ENCODE assay signal across 8 cellular contexts in the genomic region with DNA sequence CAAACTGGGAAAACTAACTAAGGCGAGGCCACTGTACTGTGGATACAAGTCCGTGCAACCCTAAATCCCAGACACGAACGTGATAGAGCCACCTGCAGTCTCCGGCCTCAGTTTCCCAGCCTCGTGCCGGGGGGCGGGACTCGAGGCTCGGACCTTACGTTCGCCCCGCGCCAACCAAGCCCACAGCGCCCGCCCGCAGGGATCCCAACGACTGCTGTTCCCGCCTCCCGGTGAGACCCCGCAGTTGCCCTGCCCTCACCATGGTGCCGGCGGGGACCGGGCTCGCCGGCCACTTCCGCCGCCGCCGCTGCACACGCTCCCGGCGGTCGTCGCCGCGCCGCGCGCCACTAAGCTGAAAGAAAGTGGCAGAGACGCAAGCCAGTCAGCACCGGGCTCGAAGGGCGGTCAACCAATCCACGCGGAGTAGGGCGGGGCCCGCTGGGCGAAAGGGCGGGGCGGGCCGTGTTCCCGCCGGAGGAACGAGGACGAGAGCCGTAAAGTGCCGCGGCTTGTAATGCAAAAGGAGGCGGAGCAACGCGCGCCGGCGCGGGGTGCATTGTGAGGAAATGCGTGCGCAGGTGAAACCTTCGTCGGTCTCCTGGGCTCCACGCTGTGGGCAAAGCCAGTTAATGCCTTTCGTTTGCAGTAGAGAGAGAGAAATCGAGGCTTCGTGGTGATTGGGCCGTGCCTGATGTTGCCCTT. TPM values are rescaled to one million over a fixed set of nuclear protein-coding genes. Genes with fewer than 3 reads are reported as not detected.
DNase-seq lines count a peak whose midpoint lies in the region; ATAC-seq and TF ChIP-seq lines count a peak whose summit lies in the region.

A gene (minus strand): TSS at position 318 of the 702 bp plus-strand sequence. CDS start 56 bp downstream, at position 262.

- ATAC-seq in GM18873 (IDR thresholded peaks at IDR 0.05; ENCODE audit: low FRiP score, unreplicated experiment) (peak; percentile 87), HG03139 (IDR thresholded peaks at IDR 0.05; ENCODE audit: unreplicated experiment) (peak; percentile 90)

- no peaks in the 10 kb centered on the region for H3K4me1 ChIP-seq in breast epithelium

- peak within 1 kb of the TSS; percentile 71 to 90 (median 86) for H3K4me3 ChIP-seq in breast epithelium
- peak within 1 kb of the TSS; percentile 92 for H3K4me3 ChIP-seq in iPS-18c (ENCODE audit: insufficient read depth, low read depth, low read length)
- H3K4me3 ChIP-seq in skin epidermis: peak within 1 kb of the TSS; percentile 55 to 93 (median 73)

- H3K27me3 ChIP-seq in breast epithelium: no peaks in the 10 kb centered on the region

- no peaks in the 10 kb centered on the region for H3K9me3 ChIP-seq in breast epithelium
- no peaks in the 10 kb centered on the region for H3K9me3 ChIP-seq in iPS-18c (ENCODE audit: control insufficient read depth, insufficient read depth, low read length)

- intact Hi-C loops in breast epithelium (cut with DNase I; ENCODE audit: low total_unique reads): loop anchor here (5.0 kb wide), 1 partner anchor 41 kb away; a partner anchor contains a TSS

- TF ChIP-seq CTCF in VCaP (conservative IDR thresholded peaks at IDR 0.05) (peak; percentile 51), breast epithelium (IDR thresholded peaks at IDR 0.05) (peak in 1 of 3 donors; percentile 42)

- DNase-seq in AG08395 (ENCODE audit: low spot score): peak; percentile 99
- DNase-seq in NCI-H2196 treated with DMSO at 0.1 percent for 48 hours (lab: John Stamatoyannopoulos, UW; ENCODE audit: unreplicated experiment): peak; percentile 97
- peak; percentile 98 to 99 for DNase-seq in breast epithelium (ENCODE audit: low spot score in 2 of 2)

- H3K27ac ChIP-seq in VCaP (peak within 1 kb of the TSS; percentile 94), breast epithelium (peak within 1 kb of the TSS; percentile 87 to 96), skin epidermis (peak within 1 kb of the TSS; percentile 52 to 95 (median 90))

- TF ChIP-seq POLR2A in breast epithelium (IDR thresholded peaks at IDR 0.05): peak; percentile 53

- H3K36me3 ChIP-seq in breast epithelium: no peaks in the 10 kb centered on the region

RNA-seq across cellular contexts. Expression of the gene that starts here (rescaled TPM):
- 100 to 1,000 TPM in 2 of 3 donors, 10 to 100 TPM in 1; 83.0 to 122 (median 120) TPM for total RNA-seq in breast epithelium

Comparison
In these comparisons a context has a peak if more than half of its experiments do, and no peak if none do; other contexts are left out.
1. Peak in every context shown above with its lines: DNase-seq, ATAC-seq, H3K4me3 ChIP-seq and H3K27ac ChIP-seq.